8 cellular contexts compared by ENCODE assay signal in genomic region chr17:58082341-58082869, GRCh38. TPM values are rescaled to one million over a fixed set of nuclear protein-coding genes. Genes with fewer than 3 reads are reported as not detected.
DNase-seq lines count a peak whose midpoint lies in the region; ATAC-seq and TF ChIP-seq lines count a peak whose summit lies in the region.

No MANE protein-coding gene starts in this region.

- no peaks in the 10 kb centered on the region for H3K9me3 Mint-ChIP-seq in activated naive CD4-positive, alpha-beta T cell treated with anti-CD3 and anti-CD28 coated beads for 36 hours

- peaks cover 3 to 7% of the 10 kb centered on the region in 2 donors for H3K36me3 ChIP-seq in ascending aorta
- H3K36me3 ChIP-seq in mesodermal cell (ENCODE audit: control insufficient read depth, insufficient read depth, low read length), result peaks cover 29% of the 10 kb centered on the region
- H3K36me3 ChIP-seq in thyroid gland, result peaks cover 0 to 5% of the 10 kb centered on the region in 2 donors

- H3K27ac ChIP-seq in ascending aorta (peak overlapping the region; percentile 75 to 90), mesodermal cell (ENCODE audit: low read depth, low read length, severe bottlenecking) (peak overlapping the region; percentile 95), thyroid gland (peak overlapping the region; percentile 86 to 96 (median 94))

- ATAC-seq in HG02852 (IDR thresholded peaks at IDR 0.05; ENCODE audit: unreplicated experiment), result no peak

- TF ChIP-seq CTCF in ascending aorta (IDR thresholded peaks at IDR 0.05) (no peak), thyroid gland (IDR thresholded peaks at IDR 0.05) (no peak), GM13976 (IDR thresholded peaks at IDR 0.05; ENCODE audit: borderline replicate concordance, control extremely low read depth, extremely low read depth, insufficient read depth, missing control alignments) (no peak)

- CTCF ChIA-PET in activated naive CD4-positive, alpha-beta T cell treated with anti-CD3 and anti-CD28 coated beads for 36 hours (lab: Charles Lee), result interaction anchor here (1.2 kb wide), 1 partner anchor 83 kb away, joined by 4 read pairs; no protein-coding TSS in a partner anchor

- intact Hi-C loops in activated naive CD4-positive, alpha-beta T cell treated with anti-CD3 and anti-CD28 coated beads for 36 hours (cut with micrococcal nuclease), result loop anchor here (2.0 to 5.0 kb wide), 4 partner anchors 75 to 998 kb away; partner anchors contain the start of genes AKAP1 and MKS1
- intact Hi-C loops in ascending aorta (cut with DNase I), result loop anchor here (5.0 to 10.0 kb wide), 6 partner anchors 95 to 1108 kb away; partner anchors contain the start of genes AKAP1, MRPS23, MSI2 and SCPEP1
- intact Hi-C loops in thyroid gland (cut with DNase I), result loop anchor here (2.0 kb wide), 1 partner anchor 76 kb away; the partner anchor contains the start of gene SRSF1

- DNase-seq in activated naive CD4-positive, alpha-beta T cell treated with anti-CD3 and anti-CD28 coated beads for 36 hours, result no peak
- no peak for DNase-seq in activated naive CD4-positive, alpha-beta T cell (lab: John Stamatoyannopoulos, UW)
- no peak for DNase-seq in ascending aorta (ENCODE audit: low spot score in 2 of 2)
- peak; percentile 64 to 79 for DNase-seq in thyroid gland
- no peak for DNase-seq in cerebellar cortex (ENCODE audit: low spot score)
- DNase-seq in GM13976 (ENCODE audit: low spot score), result no peak

- H3K4me1 Mint-ChIP-seq in activated naive CD4-positive, alpha-beta T cell treated with anti-CD3 and anti-CD28 coated beads for 36 hours (ENCODE audit: low read depth), result peaks cover 32% of the 10 kb centered on the region

- peaks cover 6 to 27% of the 10 kb centered on the region in 2 donors for H3K4me1 ChIP-seq in ascending aorta
- peaks cover 34% of the 10 kb centered on the region for H3K4me1 ChIP-seq in mesodermal cell (ENCODE audit: control insufficient read depth, insufficient read depth, low read length, poor library complexity, severe bottlenecking)
- peaks cover 39 to 43% of the 10 kb centered on the region in 2 donors for H3K4me1 ChIP-seq in thyroid gland

- H3K27me3 ChIP-seq in ascending aorta (no peaks in the 10 kb centered on the region), thyroid gland (no peaks in the 10 kb centered on the region)

- H3K36me3 Mint-ChIP-seq in activated naive CD4-positive, alpha-beta T cell treated with anti-CD3 and anti-CD28 coated beads for 36 hours (ENCODE audit: low read depth), result peaks cover 7% of the 10 kb centered on the region

- peak overlapping the region; percentile 66 to 76 for H3K4me3 ChIP-seq in ascending aorta
- H3K4me3 ChIP-seq in mesodermal cell (ENCODE audit: extremely low read depth, insufficient read depth, low read length, poor library complexity, severe bottlenecking), result peak overlapping the region; percentile 20
- H3K4me3 ChIP-seq in thyroid gland (replicated peaks in 1 of 3), result no peak overlapping the region

- in situ Hi-C loops in GM13976 (cut with MboI; ENCODE audit: low sequenced_read_pairs, unreplicated experiment), result no loop called here

- no peaks in the 10 kb centered on the region for H3K9me3 ChIP-seq in ascending aorta
- H3K9me3 ChIP-seq in mesodermal cell (ENCODE audit: control insufficient read depth, low read length), result no peaks in the 10 kb centered on the region
- H3K9me3 ChIP-seq in thyroid gland, result no peaks in the 10 kb centered on the region

- peak overlapping the region; percentile 55 for H3K27ac Mint-ChIP-seq in activated naive CD4-positive, alpha-beta T cell treated with anti-CD3 and anti-CD28 coated beads for 36 hours

- no peaks in the 10 kb centered on the region for H3K27me3 Mint-ChIP-seq in activated naive CD4-positive, alpha-beta T cell treated with anti-CD3 and anti-CD28 coated beads for 36 hours (ENCODE audit: low read depth)

- 68 to 95% methylated on average over 4 to 7 of the region's 10 CpGs for WGBS in mesodermal cell (ENCODE audit: insufficient coverage in 2 of 2), 2 experiments
- 49 to 53% methylated on average over 10 of the region's 10 CpGs for WGBS in thyroid gland, 2 donors

- H3K4me3 Mint-ChIP-seq in activated naive CD4-positive, alpha-beta T cell treated with anti-CD3 and anti-CD28 coated beads for 36 hours, result peak overlapping the region; percentile 13

- no peak for TF ChIP-seq POLR2A in thyroid gland (IDR thresholded peaks at IDR 0.05)

RNA-seq across cellular contexts. Expression of gene DYNLL2, which starts 0.8 kb away (rescaled TPM):
- 10 to 100 TPM; 19.1 to 19.4 TPM for total RNA-seq in activated naive CD4-positive, alpha-beta T cell treated with anti-CD3 and anti-CD28 coated beads for 36 hours
- total RNA-seq in ascending aorta (15.3 TPM), thyroid gland (10 to 100 TPM; 35.6 to 51.0 (median 41.2) TPM)
- 23.0 TPM for polyA plus RNA-seq in mesodermal cell (2013, experiment 1 of 2)
- 20.7 TPM for polyA plus RNA-seq in mesodermal cell (2013, experiment 2 of 2)

Comparison
In these comparisons a context has a peak if more than half of its experiments do, and no peak if none do; other contexts are left out.
1. DNase-seq: peak in thyroid gland (2 of 2); none in activated naive CD4-positive, alpha-beta T cell treated with anti-CD3 and anti-CD28 coated beads for 36 hours (single experiment), activated naive CD4-positive, alpha-beta T cell (0 of 4), ascending aorta (0 of 2), cerebellar cortex (single experiment) and GM13976 (single experiment).
2. H3K4me3 ChIP-seq: peak in ascending aorta (2 of 2) and mesodermal cell (single experiment); none in thyroid gland (0 of 3).
3. Peak in every context shown above with its lines, with median percentiles within 50 percentile points of each other: H3K27ac ChIP-seq.